Comparison of ENCODE assay signal across 18 cellular contexts in genomic region chr2:110095994-110096633, GRCh38. TPM values are rescaled to one million over a fixed set of nuclear protein-coding genes. Genes with fewer than 3 reads are reported as not detected.
DNase-seq lines count a peak whose midpoint lies in the region; ATAC-seq and TF ChIP-seq lines count a peak whose summit lies in the region.
"Had no signal": no experiment of that assay in that cellular context is flagged by ENCODE, and none has a peak within 500 bp of the region (broad histone marks: within the 10 kb centered on the region; RNA-seq: fewer than 3 reads in every experiment).

No MANE protein-coding gene starts in this region.

- WGBS in esophagus muscularis mucosa, result 89% methylated on average over 8 of the region's 8 CpGs
- 88% methylated on average over 7 of the region's 8 CpGs for WGBS in right lobe of liver (ENCODE audit: insufficient coverage, low coverage, low lambda C conversion rate, missing lambda C conversion rate)

- DNase-seq in right atrium auricular region (ENCODE audit: low spot score), result peak; percentile 56
- no peak for DNase-seq in left ventricle myocardium inferior
- DNase-seq in esophagus muscularis mucosa (ENCODE audit: extremely low spot score), result peak; percentile 62
- DNase-seq in stimulated activated CD8-positive, alpha-beta memory T cell treated with anti-CD3 and anti-CD28 coated beads, Interleukin-4, amount 100 ng/mL, for 48 hours, result peak; percentile 13
- no peak for DNase-seq in stimulated activated CD4-positive, alpha-beta T cell treated with anti-CD3 and anti-CD28 coated beads, Interleukin-4, amount 100 ng/mL, for 4 hours
- DNase-seq in right lobe of liver, result no peak
- DNase-seq: CD4-positive, alpha-beta memory T cell; DMS153; GDM1; NCI-H1092 treated with DMSO at 0.1 percent for 48 hours; NCI-H2081 treated with DMSO at 0.1 percent for 48 hours; NCI-H774; OCI-M1; RPMI8226 had no signal

- peaks cover 0 to 21% of the 10 kb centered on the region in 2 donors for H3K4me1 ChIP-seq in right atrium auricular region
- H3K4me1 ChIP-seq in left ventricle myocardium inferior, result peaks cover 42% of the 10 kb centered on the region
- H3K4me1 ChIP-seq in esophagus muscularis mucosa, result peaks cover 13 to 19% (median 16%) of the 10 kb centered on the region in 4 donors
- H3K4me1 ChIP-seq in right lobe of liver, result no peaks in the 10 kb centered on the region
- H3K4me1 ChIP-seq: HAP-1 had no signal

- intact Hi-C loops in left ventricle myocardium inferior (cut with micrococcal nuclease) (no loop called here), esophagus muscularis mucosa (cut with DNase I) (no loop called here), right lobe of liver (cut with DNase I) (no loop called here)

- ATAC-seq in right lobe of liver (no peak), GM21619 (IDR thresholded peaks at IDR 0.05; ENCODE audit: unreplicated experiment) (no peak)
- ATAC-seq: K562 had no signal

- H3K9me3 ChIP-seq in right atrium auricular region (no peaks in the 10 kb centered on the region), left ventricle myocardium inferior (replicated peaks) (no peaks in the 10 kb centered on the region), esophagus muscularis mucosa (no peaks in the 10 kb centered on the region), right lobe of liver (no peaks in the 10 kb centered on the region)
- H3K9me3 ChIP-seq: BLaER1, HAP-1 had no signal

- no peaks in the 10 kb centered on the region for H3K36me3 ChIP-seq in right atrium auricular region
- no peaks in the 10 kb centered on the region for H3K36me3 ChIP-seq in left ventricle myocardium inferior
- H3K36me3 ChIP-seq in esophagus muscularis mucosa, result no peaks in the 10 kb centered on the region
- H3K36me3 ChIP-seq in right lobe of liver, result no peaks in the 10 kb centered on the region
- H3K36me3 ChIP-seq: BLaER1, HAP-1 had no signal

- TF ChIP-seq CTCF in right atrium auricular region (IDR thresholded peaks at IDR 0.05), result no peak
- no peak for TF ChIP-seq CTCF in left ventricle myocardium inferior (IDR thresholded peaks at IDR 0.05; ENCODE audit: borderline replicate concordance)
- TF ChIP-seq CTCF in esophagus muscularis mucosa (IDR thresholded peaks at IDR 0.05), result no peak
- no peak for TF ChIP-seq CTCF in right lobe of liver (IDR thresholded peaks at IDR 0.05)

- H3K27me3 ChIP-seq in right atrium auricular region (no peaks in the 10 kb centered on the region), left ventricle myocardium inferior (ENCODE audit: low read depth) (no peaks in the 10 kb centered on the region), esophagus muscularis mucosa (peaks cover 0 to 10% (median 0%) of the 10 kb centered on the region in 4 donors), right lobe of liver (no peaks in the 10 kb centered on the region)
- H3K27me3 ChIP-seq: BLaER1 had no signal

- TF ChIP-seq POLR2A in esophagus muscularis mucosa (IDR thresholded peaks at IDR 0.05; ENCODE audit: low read depth), result no peak
- no peak for TF ChIP-seq POLR2A in right lobe of liver (IDR thresholded peaks at IDR 0.05)

- H3K4me3 ChIP-seq in right atrium auricular region, result no peak overlapping the region
- H3K4me3 ChIP-seq in left ventricle myocardium inferior, result no peak overlapping the region
- H3K4me3 ChIP-seq in esophagus muscularis mucosa, result no peak overlapping the region
- H3K4me3 ChIP-seq in right lobe of liver, result no peak overlapping the region
- H3K4me3 ChIP-seq: BLaER1, HAP-1, K562 had no signal

- H3K27ac ChIP-seq in right atrium auricular region (no peak overlapping the region), left ventricle myocardium inferior (replicated peaks) (no peak overlapping the region), esophagus muscularis mucosa (replicated peaks in 1 of 4) (no peak overlapping the region), right lobe of liver (no peak overlapping the region)
- H3K27ac ChIP-seq: BLaER1 had no signal

- TF ChIP-seq EP300 in esophagus muscularis mucosa (IDR thresholded peaks at IDR 0.05), result no peak

RNA-seq across cellular contexts. Expression of gene MALL, which starts 19.5 kb away (rescaled TPM):
- total RNA-seq in right atrium auricular region (10 to 100 TPM; 17.9 to 27.4 TPM), left ventricle myocardium inferior (11.8 TPM), esophagus muscularis mucosa (10 to 100 TPM in 3 of 4 donors, 1 to 10 TPM in 1; 5.0 to 20.4 (median 18.1) TPM), right lobe of liver (1 to 10 TPM; 1.1 to 3.1 (median 2.2) TPM)
- total RNA-seq: CD4-positive, alpha-beta memory T cell had no signal

Comparison
In these comparisons a context has a peak if more than half of its experiments do, and no peak if none do; other contexts are left out.
1. DNase-seq: peak in right atrium auricular region (single experiment), esophagus muscularis mucosa (single experiment) and stimulated activated CD8-positive, alpha-beta memory T cell treated with anti-CD3 and anti-CD28 coated beads, Interleukin-4, amount 100 ng/mL, for 48 hours (single experiment); none in left ventricle myocardium inferior (single experiment), stimulated activated CD4-positive, alpha-beta T cell treated with anti-CD3 and anti-CD28 coated beads, Interleukin-4, amount 100 ng/mL, for 4 hours (0 of 2) and right lobe of liver (0 of 3).